ENCODE assay signal across 28 cellular contexts in genomic region chr4:41517121-41517520, GRCh38. TPM values are rescaled to one million over a fixed set of nuclear protein-coding genes. Genes with fewer than 3 reads are reported as not detected.
"Had no signal": no experiment of that assay in that cellular context is flagged by ENCODE, and none has a peak within 500 bp of the region (broad histone marks: within the 10 kb centered on the region; RNA-seq: fewer than 3 reads in every experiment).

No MANE protein-coding gene starts in this region.

- H3K9me3 ChIP-seq: gastrocnemius medialis, heart left ventricle had no signal

- H3K36me3 ChIP-seq: brain microvascular endothelial cell, gastrocnemius medialis, heart left ventricle had no signal

- DNase-seq: activated CD4-positive, alpha-beta memory T cell treated with anti-CD3 and anti-CD28 coated beads, Interleukin-2, amount 10 ng/mL, durations not matched to agents 7 days and 5 days; activated CD4-positive, alpha-beta T cell treated with anti-CD3 and anti-CD28 coated beads for 1 hour; activated CD4-positive, alpha-beta T cell treated with anti-CD3 and anti-CD28 coated beads for 4 hours; activated CD4-positive, alpha-beta T cell treated with anti-CD3 and anti-CD28 coated beads, Interleukin-2, amount 10 ng/mL, durations not matched to agents 7 days and 5 days; activated CD4-positive, alpha-beta T cell treated with anti-CD3 and anti-CD28 coated beads, Interleukin-2, amount 50 U/mL, for 4 hours; activated CD8-positive, alpha-beta memory T cell treated with anti-CD3 and anti-CD28 coated beads, Interleukin-2, amount 50 U/mL, for 48 hours; activated gamma-delta T cell; activated naive CD4-positive, alpha-beta T cell; activated naive CD4-positive, alpha-beta T cell treated with anti-CD3 and anti-CD28 coated beads, Interleukin-2, amount 10 ng/mL, durations not matched to agents 7 days and 5 days; activated T-cell treated with anti-CD3 and anti-CD28 coated beads for 4 hours; activated T-cell treated with anti-CD3 and anti-CD28 coated beads, Interleukin-2, amount 50 U/mL, for 24 hours; activated T-cell treated with anti-CD3 and anti-CD28 coated beads, Interleukin-2, amount 50 U/mL, for 72 hours; amniotic stem cell; anterior cingulate cortex; brain microvascular endothelial cell; dorsolateral prefrontal cortex; effector memory CD4-positive, alpha-beta T cell; endodermal cell; foreskin keratinocyte; gastrocnemius medialis; glutamatergic neuron; heart left ventricle; T-helper 1 cell; T-helper 17 cell; T1000 had no signal

- H3K4me1 ChIP-seq: foreskin keratinocyte had no signal

- ATAC-seq: activated T-cell treated with anti-CD3 and anti-CD28 coated beads, Interleukin-2, amount 50 U/mL, for 72 hours; esophagus mucosa; foreskin keratinocyte; gastrocnemius medialis; heart left ventricle; T-helper 17 cell; WTC11 had no signal

- H3K27me3 ChIP-seq: brain microvascular endothelial cell, dorsolateral prefrontal cortex, foreskin keratinocyte, gastrocnemius medialis, heart left ventricle had no signal

- H3K4me3 ChIP-seq: coronary artery, dorsolateral prefrontal cortex, gastrocnemius medialis, heart left ventricle had no signal

- H3K27ac ChIP-seq: brain microvascular endothelial cell, coronary artery, foreskin keratinocyte, gastrocnemius medialis, heart left ventricle had no signal

RNA-seq across cellular contexts. Expression of gene LIMCH1, which starts 20.8 kb away (rescaled TPM):
- total RNA-seq: activated CD4-positive, alpha-beta memory T cell treated with anti-CD3 and anti-CD28 coated beads, Interleukin-2, amount 10 ng/mL, durations not matched to agents 7 days and 5 days; activated CD4-positive, alpha-beta T cell treated with anti-CD3 and anti-CD28 coated beads, Interleukin-2, amount 10 ng/mL, durations not matched to agents 7 days and 5 days; activated T-cell treated with anti-CD3 and anti-CD28 coated beads, Interleukin-2, amount 50 U/mL, for 72 hours; T-helper 17 cell had no signal
